In the genomic region with DNA sequence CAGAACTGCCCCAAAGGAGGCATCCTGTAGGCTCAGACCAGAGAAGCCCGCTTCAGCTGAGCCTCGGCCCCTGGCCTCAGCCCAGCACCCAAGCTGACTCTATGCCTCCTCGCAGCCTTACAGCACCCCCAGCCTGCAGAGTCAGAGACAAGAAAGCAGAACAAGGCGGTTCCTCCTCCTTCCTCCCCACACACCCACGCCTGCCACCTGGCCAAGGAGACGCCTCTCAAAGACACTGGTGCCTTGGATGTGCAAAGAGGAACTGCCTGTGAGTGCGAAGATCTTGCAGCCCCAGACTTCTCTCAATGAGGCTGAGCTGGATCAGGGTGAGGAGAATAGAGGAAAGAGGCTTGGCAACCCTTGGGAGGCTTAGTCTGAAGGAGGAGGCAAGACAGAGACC, we compare ENCODE assay signal across 8 cellular contexts.
DNase-seq lines count a peak whose midpoint lies in the region; ATAC-seq and TF ChIP-seq lines count a peak whose summit lies in the region.

No MANE protein-coding gene starts in this region.

- no peaks in the 10 kb centered on the region for H3K36me3 ChIP-seq in mammary epithelial cell (ENCODE audit: insufficient read depth, low read length)

- H3K4me1 Mint-ChIP-seq in memory B cell (peaks cover 24% of the 10 kb centered on the region), Calu3 (ENCODE audit: low read depth, unreplicated experiment) (no peaks in the 10 kb centered on the region)

- intact Hi-C loops in mammary epithelial cell (cut with micrococcal nuclease), result no loop called here
- intact Hi-C loops in Calu3 (cut with micrococcal nuclease; ENCODE audit: unreplicated experiment), result no loop called here

- H3K27ac Mint-ChIP-seq in memory B cell (no peak overlapping the region), Calu3 (ENCODE audit: unreplicated experiment) (no peak overlapping the region)

- no peak overlapping the region for H3K4me2 ChIP-seq in mammary epithelial cell (ENCODE audit: insufficient read depth, low read depth, low read length)

- WGBS in mammary epithelial cell (ENCODE audit: low coverage, missing lambda C conversion rate), result 36% methylated on average over 4 of the region's 7 CpGs

- no peaks in the 10 kb centered on the region for H3K4me1 ChIP-seq in mammary epithelial cell (ENCODE audit: insufficient read depth, low read length)

- BruUV-seq in mammary epithelial cell (replicated peaks; lab: Mats Ljungman, UMichigan) (no TSS peak), Calu3 (replicated peaks; lab: Mats Ljungman, UMichigan) (no TSS peak)

- dilution Hi-C loops in mammary epithelial cell (cut with HindIII; ENCODE audit: low sequenced_read_pairs), result no loop called here

- no peak overlapping the region for H3K27ac ChIP-seq in mammary epithelial cell (ENCODE audit: insufficient read depth, low read depth, low read length)

- H3K9me3 Mint-ChIP-seq in memory B cell (no peaks in the 10 kb centered on the region), Calu3 (ENCODE audit: low read depth, unreplicated experiment) (no peaks in the 10 kb centered on the region)

- H3K27me3 ChIP-seq in mammary epithelial cell (ENCODE audit: insufficient read depth, low read length), result no peaks in the 10 kb centered on the region

- DNase-seq in GM12865 (ENCODE audit: low read depth) (peak; percentile 60), OCI-M1 (lab: John Stamatoyannopoulos, UW) (peak; percentile 97), memory B cell (ENCODE audit: low spot score in 2 of 2) (peak; percentile 72 to 87), mammary epithelial cell (no peak), Calu3 (no peak), T-helper 9 cell (no peak)
- DNase-seq in activated T-cell treated with anti-CD3 and anti-CD28 coated beads, Interleukin-2, amount 50 U/mL, for 1 hour, result no peak

- no peak for TF ChIP-seq CTCF in GM12865 (IDR thresholded peaks at IDR 0.05; ENCODE audit: insufficient read depth, low read depth, low read length, missing control alignments)
- no peak for TF ChIP-seq CTCF in mammary epithelial cell (conservative IDR thresholded peaks at IDR 0.05 in 1 of 2, IDR thresholded peaks at IDR 0.05 in 1 of 2; ENCODE audit: extremely low read depth in 1 of 2, insufficient read depth in 1 of 2, low read depth in 1 of 2, low read length in 2 of 2)
- TF ChIP-seq CTCF in Calu3 (IDR thresholded peaks at IDR 0.05; ENCODE audit: unreplicated experiment), result no peak

- in situ Hi-C loops in mammary epithelial cell (cut with MboI; ENCODE audit: low sequenced_read_pairs in 2 of 2), result no loop called here

- H3K36me3 Mint-ChIP-seq in memory B cell, result no peaks in the 10 kb centered on the region
- H3K36me3 Mint-ChIP-seq in Calu3 (ENCODE audit: insufficient read depth, unreplicated experiment), result no peaks in the 10 kb centered on the region

- no peaks in the 10 kb centered on the region for H3K9me3 ChIP-seq in mammary epithelial cell (replicated peaks; ENCODE audit: insufficient read depth, low read length)

- no peak overlapping the region for H2AFZ ChIP-seq in mammary epithelial cell (ENCODE audit: low read depth, low read length)

- H3K4me3 ChIP-seq in GM12865 (ENCODE audit: low read depth, low read length), result no peak overlapping the region
- H3K4me3 ChIP-seq in mammary epithelial cell (replicated peaks in 1 of 3; ENCODE audit: insufficient read depth in 1 of 3, low read depth in 2 of 3, low read length in 3 of 3), result no peak overlapping the region

- H4K20me1 ChIP-seq in mammary epithelial cell (ENCODE audit: insufficient read depth, low read length), result no peaks in the 10 kb centered on the region

- CTCF ChIA-PET in mammary epithelial cell (lab: Charles Lee; ENCODE audit: low non-redundant PET), result no interaction called here
- CTCF ChIA-PET in Calu3 (lab: Charles Lee), result no interaction called here

- no peaks in the 10 kb centered on the region for H3K79me2 ChIP-seq in mammary epithelial cell (ENCODE audit: insufficient read depth, low read length)

- H3K9ac ChIP-seq in mammary epithelial cell (ENCODE audit: insufficient read depth, low read length), result no peak overlapping the region

- H3K27me3 Mint-ChIP-seq in memory B cell (peaks cover 4% of the 10 kb centered on the region), Calu3 (ENCODE audit: unreplicated experiment) (peaks cover 100% of the 10 kb centered on the region)

- ATAC-seq in GM21529 (IDR thresholded peaks at IDR 0.05; ENCODE audit: unreplicated experiment) (peak; percentile 88), memory B cell (ENCODE audit: low read depth) (peak; percentile 100)

- H3K4me3 Mint-ChIP-seq in memory B cell (peak overlapping the region; percentile 44), Calu3 (ENCODE audit: low read depth, unreplicated experiment) (no peak overlapping the region)

Comparison
In these comparisons a context has a peak if more than half of its experiments do, and no peak if none do; other contexts are left out.
1. DNase-seq: peak in GM12865 (single experiment), OCI-M1 (single experiment) and memory B cell (2 of 2); none in mammary epithelial cell (single experiment), Calu3 (single experiment), T-helper 9 cell (single experiment) and activated T-cell treated with anti-CD3 and anti-CD28 coated beads, Interleukin-2, amount 50 U/mL, for 1 hour (single experiment).